ENCODE assay signal across 20 cellular contexts in genomic region chr13:55653497-55653896, GRCh38.
A peak's percentile ranks its signal among the peaks of the same experiment; 100 is the strongest.
DNase-seq lines count a peak whose midpoint lies in the region; ATAC-seq and TF ChIP-seq lines count a peak whose summit lies in the region.
"Had no signal": no experiment of that assay in that cellular context is flagged by ENCODE, and none has a peak within 500 bp of the region (broad histone marks: within the 10 kb centered on the region; RNA-seq: fewer than 3 reads in every experiment).

No MANE protein-coding gene starts in this region.

- no peaks in the 10 kb centered on the region for H3K4me1 ChIP-seq in A673 (ENCODE audit: insufficient read depth, low read length, poor library complexity, severe bottlenecking)
- peaks cover 42% of the 10 kb centered on the region for H3K4me1 ChIP-seq in HUES48 (ENCODE audit: control insufficient read depth, insufficient read depth, low read length)
- peaks cover 11% of the 10 kb centered on the region for H3K4me1 ChIP-seq in iPS-15b (ENCODE audit: control insufficient read depth, insufficient read depth, low read length)
- H3K4me1 ChIP-seq: BE2C had no signal

- peaks cover 58% of the 10 kb centered on the region for H3K9me3 Mint-ChIP-seq in activated T-helper 2 cell treated with anti-CD3 and anti-CD28 coated beads, Interferon-gamma antibody, Interleukin-2, Interleukin-4, amounts not matched to agents 10 μg/mL and 5 μg/mL and 100 μg/mL, durations not matched to agents 14 hours and 24 hours and 36 hours

- H3K9ac ChIP-seq in HUES48 (ENCODE audit: low read depth, low read length) (peak overlapping the region; percentile 18; the same call in 1 of the 2 replicates), iPS-15b (ENCODE audit: low read depth, low read length) (no peak overlapping the region)

- CTCF ChIA-PET in A673 (lab: Charles Lee) = no interaction called here

- H3K36me3 ChIP-seq in A673 (ENCODE audit: insufficient read depth, low read length, poor library complexity, severe bottlenecking) (no peaks in the 10 kb centered on the region), HUES48 (ENCODE audit: control insufficient read depth, insufficient read depth, low read length) (peaks cover 8% of the 10 kb centered on the region; the same call in 1 of the 2 replicates), iPS-15b (ENCODE audit: control insufficient read depth, insufficient read depth, low read length) (peaks cover 2% of the 10 kb centered on the region)
- H3K36me3 ChIP-seq: BE2C, MG63 had no signal

- intact Hi-C loops in A673 (cut with micrococcal nuclease; ENCODE audit: unreplicated experiment) = no loop called here
- intact Hi-C loops in activated T-helper 2 cell treated with anti-CD3 and anti-CD28 coated beads, Interferon-gamma antibody, Interleukin-2, Interleukin-4, amounts not matched to agents 10 μg/mL and 5 μg/mL and 100 μg/mL, durations not matched to agents 14 hours and 24 hours and 36 hours (cut with micrococcal nuclease) = no loop called here

- TF ChIP-seq CTCF in A673 (conservative IDR thresholded peaks at IDR 0.05; ENCODE audit: low read depth, low read length) = no peak

- no TSS peak for BruUV-seq in A673 (replicated peaks; lab: Mats Ljungman, UMichigan)

- H3K27me3 Mint-ChIP-seq in activated T-helper 2 cell treated with anti-CD3 and anti-CD28 coated beads, Interferon-gamma antibody, Interleukin-2, Interleukin-4, amounts not matched to agents 10 μg/mL and 5 μg/mL and 100 μg/mL, durations not matched to agents 14 hours and 24 hours and 36 hours (ENCODE audit: low read depth) = no peaks in the 10 kb centered on the region
- H3K27me3 Mint-ChIP-seq: CD4-positive, CD25-positive, alpha-beta regulatory T cell; IgD-negative memory B cell had no signal

- POLR2A ChIA-PET in A673 (lab: Charles Lee; ENCODE audit: low non-redundant PET) = no interaction called here

- H3K4me3 Mint-ChIP-seq in activated T-helper 2 cell treated with anti-CD3 and anti-CD28 coated beads, Interferon-gamma antibody, Interleukin-2, Interleukin-4, amounts not matched to agents 10 μg/mL and 5 μg/mL and 100 μg/mL, durations not matched to agents 14 hours and 24 hours and 36 hours (ENCODE audit: low read depth) = no peak overlapping the region
- H3K4me3 Mint-ChIP-seq: IgD-negative memory B cell had no signal

- DNase-seq in A673 (ENCODE audit: low spot score) = peak; percentile 70
- DNase-seq in NCI-H69 (lab: John Stamatoyannopoulos, UW) = peak; percentile 88
- DNase-seq in activated T-helper 2 cell treated with anti-CD3 and anti-CD28 coated beads, Interferon-gamma antibody, Interleukin-2, Interleukin-4, amounts not matched to agents 10 μg/mL and 5 μg/mL and 100 μg/mL, durations not matched to agents 14 hours and 24 hours and 36 hours (ENCODE audit: low spot score) = no peak
- DNase-seq in activated effector memory CD4-positive, alpha-beta T cell treated with Interleukin-2 at 50 U/mL for 16 hours = no peak
- DNase-seq in activated CD4-positive, alpha-beta T cell treated with anti-CD3 and anti-CD28 coated beads for 4 hours = no peak
- DNase-seq: BE2C; CD4-positive, CD25-positive, alpha-beta regulatory T cell; DMS53; EL; Kasumi-1; MG63; NCI-H1092 treated with DMSO at 0.1 percent for 48 hours; NCI-H1694 treated with DMSO at 0.1 percent for 48 hours; NCI-H2227 treated with DMSO at 0.1 percent for 48 hours had no signal

- no peak overlapping the region for H3K27ac Mint-ChIP-seq in activated T-helper 2 cell treated with anti-CD3 and anti-CD28 coated beads, Interferon-gamma antibody, Interleukin-2, Interleukin-4, amounts not matched to agents 10 μg/mL and 5 μg/mL and 100 μg/mL, durations not matched to agents 14 hours and 24 hours and 36 hours
- H3K27ac Mint-ChIP-seq: CD4-positive, CD25-positive, alpha-beta regulatory T cell; IgD-negative memory B cell had no signal

- H3K27me3 ChIP-seq in A673 (replicated peaks; ENCODE audit: insufficient read depth, low read depth, low read length, poor library complexity) (no peaks in the 10 kb centered on the region), HUES48 (ENCODE audit: control insufficient read depth, insufficient read depth, low read length) (no peaks in the 10 kb centered on the region), iPS-15b (ENCODE audit: control insufficient read depth, insufficient read depth, low read length) (no peaks in the 10 kb centered on the region)
- H3K27me3 ChIP-seq: BE2C, MG63 had no signal

- no peak for ATAC-seq in HG03460 (IDR thresholded peaks at IDR 0.05; ENCODE audit: unreplicated experiment)
- ATAC-seq: Right ventricle myocardium inferior had no signal

- H3K36me3 Mint-ChIP-seq in activated T-helper 2 cell treated with anti-CD3 and anti-CD28 coated beads, Interferon-gamma antibody, Interleukin-2, Interleukin-4, amounts not matched to agents 10 μg/mL and 5 μg/mL and 100 μg/mL, durations not matched to agents 14 hours and 24 hours and 36 hours (ENCODE audit: low read depth) = no peaks in the 10 kb centered on the region
- H3K36me3 Mint-ChIP-seq: CD4-positive, CD25-positive, alpha-beta regulatory T cell had no signal

- no peak overlapping the region for H3K4me3 ChIP-seq in A673 (ENCODE audit: low read depth, low read length, poor library complexity, severe bottlenecking)
- H3K4me3 ChIP-seq in HUES48 (ENCODE audit: low read depth, low read length) = peak overlapping the region; percentile 46
- peak overlapping the region; percentile 14 for H3K4me3 ChIP-seq in iPS-15b (ENCODE audit: low read depth, low read length)
- H3K4me3 ChIP-seq: MG63 had no signal

- H3K9me3 ChIP-seq in A673 (ENCODE audit: low read depth, low read length, poor library complexity, severe bottlenecking) = no peaks in the 10 kb centered on the region
- no peaks in the 10 kb centered on the region for H3K9me3 ChIP-seq in HUES48 (ENCODE audit: control insufficient read depth, insufficient read depth, low read length)
- no peaks in the 10 kb centered on the region for H3K9me3 ChIP-seq in iPS-15b (ENCODE audit: control insufficient read depth, insufficient read depth, low read length)
- H3K9me3 ChIP-seq: BE2C, Caco-2, MG63 had no signal

- H3K4me1 Mint-ChIP-seq in activated T-helper 2 cell treated with anti-CD3 and anti-CD28 coated beads, Interferon-gamma antibody, Interleukin-2, Interleukin-4, amounts not matched to agents 10 μg/mL and 5 μg/mL and 100 μg/mL, durations not matched to agents 14 hours and 24 hours and 36 hours (ENCODE audit: low read depth) = no peaks in the 10 kb centered on the region
- H3K4me1 Mint-ChIP-seq: CD4-positive, CD25-positive, alpha-beta regulatory T cell; IgD-negative memory B cell had no signal

- H3K27ac ChIP-seq in A673 (ENCODE audit: low read depth, low read length, poor library complexity, severe bottlenecking) = no peak overlapping the region
- peak overlapping the region; percentile 86 for H3K27ac ChIP-seq in HUES48 (ENCODE audit: low read depth, low read length)

Comparison
In these comparisons a context has a peak if more than half of its experiments do, and no peak if none do; other contexts are left out.
1. DNase-seq: peak in A673 (single experiment) and NCI-H69 (single experiment); none in activated T-helper 2 cell treated with anti-CD3 and anti-CD28 coated beads, Interferon-gamma antibody, Interleukin-2, Interleukin-4, amounts not matched to agents 10 μg/mL and 5 μg/mL and 100 μg/mL, durations not matched to agents 14 hours and 24 hours and 36 hours (single experiment), activated effector memory CD4-positive, alpha-beta T cell treated with Interleukin-2 at 50 U/mL for 16 hours (single experiment) and activated CD4-positive, alpha-beta T cell treated with anti-CD3 and anti-CD28 coated beads for 4 hours (0 of 2).